In genomic region chr6:21664263-21665081, GRCh38 we compare ENCODE assay signal across 7 cellular contexts.
DNase-seq lines count a peak whose midpoint lies in the region; ATAC-seq and TF ChIP-seq lines count a peak whose summit lies in the region.

No MANE protein-coding gene starts in this region.

- H3K36me3 ChIP-seq in ES-I3 (ENCODE audit: insufficient read depth, low read length): no peaks in the 10 kb centered on the region
- no peaks in the 10 kb centered on the region for H3K36me3 ChIP-seq in NT2/D1 (ENCODE audit: insufficient read depth, insufficient read length, low read length)
- H3K36me3 ChIP-seq in osteoblast (ENCODE audit: insufficient read depth, low read length): no peaks in the 10 kb centered on the region

- H3K79me2 ChIP-seq in osteoblast (ENCODE audit: insufficient read depth, low read length): no peaks in the 10 kb centered on the region

- DNase-seq in NT2/D1 (ENCODE audit: low read depth, low spot score) (no peak), fibroblast of villous mesenchyme (ENCODE audit: low read depth) (no peak), osteoblast (ENCODE audit: insufficient read length, low spot score, missing footprints) (no peak), SKM-1 treated with dmso at 0.1 percent for 144 hours (lab: John Stamatoyannopoulos, UW; ENCODE audit: unreplicated experiment) (no peak)
- DNase-seq in effector CD4-positive, alpha-beta T cell: no peak

- peak overlapping the region; percentile 83 for H2AFZ ChIP-seq in osteoblast (ENCODE audit: low read length)

- no peak for TF ChIP-seq CTCF in fibroblast of villous mesenchyme (IDR thresholded peaks at IDR 0.05; ENCODE audit: insufficient read depth, low read depth, low read length)
- no peak for TF ChIP-seq CTCF in osteoblast (IDR thresholded peaks at IDR 0.05; ENCODE audit: extremely low read depth, low read depth, low read length)

- H4K20me1 ChIP-seq in osteoblast (ENCODE audit: insufficient read depth, low read length): no peaks in the 10 kb centered on the region

- no peak overlapping the region for H3K27ac ChIP-seq in osteoblast (ENCODE audit: low read depth, low read length)

- 0 out of 2 replicates have a peak, but pooled peaks cover 4% of the 10 kb centered on the region for H3K4me1 ChIP-seq in ES-I3 (ENCODE audit: insufficient read depth, low read length)
- H3K4me1 ChIP-seq in NT2/D1 (ENCODE audit: insufficient read depth, insufficient read length): no peaks in the 10 kb centered on the region
- H3K4me1 ChIP-seq in osteoblast (ENCODE audit: insufficient read depth, low read length): peaks cover 9% of the 10 kb centered on the region

- peak overlapping the region; percentile 87 for H3K4me2 ChIP-seq in osteoblast (ENCODE audit: insufficient read depth, low read length)

- H3K27me3 ChIP-seq in NT2/D1 (ENCODE audit: insufficient read depth, insufficient read length) (peaks cover 65% of the 10 kb centered on the region), osteoblast (ENCODE audit: insufficient read depth, low read length) (peaks cover 61% of the 10 kb centered on the region)

- H3K4me3 ChIP-seq in NT2/D1 (ENCODE audit: insufficient read length, low read depth): peak overlapping the region; percentile 63
- peak overlapping the region; percentile 40 for H3K4me3 ChIP-seq in fibroblast of villous mesenchyme (ENCODE audit: low read depth, low read length)
- peak overlapping the region; percentile 71 for H3K4me3 ChIP-seq in osteoblast (ENCODE audit: insufficient read depth, low read length)

- ATAC-seq in HG03442 (IDR thresholded peaks at IDR 0.05; ENCODE audit: unreplicated experiment): no peak

- H3K9me3 ChIP-seq in ES-I3 (ENCODE audit: control insufficient read depth, insufficient read depth, low read length) (no peaks in the 10 kb centered on the region), NT2/D1 (ENCODE audit: insufficient read depth, low read length) (no peaks in the 10 kb centered on the region), osteoblast (ENCODE audit: low read depth, low read length) (no peaks in the 10 kb centered on the region)

- H3K9ac ChIP-seq in ES-I3 (ENCODE audit: low read depth, low read length): peak overlapping the region; percentile 67
- peak overlapping the region; percentile 70 for H3K9ac ChIP-seq in NT2/D1 (ENCODE audit: insufficient read length, low read depth)
